Comparison of ENCODE assay signal across 30 cellular contexts in the genomic region with DNA sequence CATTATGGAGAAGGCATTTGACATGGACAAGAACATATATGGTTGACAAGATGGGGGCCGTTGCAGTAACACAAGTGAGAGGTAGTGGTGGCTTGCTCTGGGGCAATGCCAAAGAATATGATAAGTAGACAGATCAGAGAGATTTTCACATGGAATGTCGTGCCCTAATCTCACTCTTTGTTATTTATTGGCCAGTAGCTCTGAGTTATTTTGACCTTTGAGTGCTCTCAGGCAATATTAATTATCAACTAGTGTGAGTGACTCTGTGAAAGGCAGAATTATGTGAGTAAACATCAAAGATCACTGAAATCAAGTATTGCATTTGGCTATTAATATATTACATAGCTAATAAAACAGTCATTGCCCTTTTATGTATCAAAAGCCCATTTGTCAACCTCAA.
"Had no signal": no experiment of that assay in that cellular context is flagged by ENCODE, and none has a peak within 500 bp of the region (broad histone marks: within the 10 kb centered on the region; RNA-seq: fewer than 3 reads in every experiment).

No MANE protein-coding gene starts in this region.

- H3K27me3 Mint-ChIP-seq: activated CD4-positive, alpha-beta memory T cell treated with anti-CD3 and anti-CD28 coated beads for 36 hours; activated CD4-positive, alpha-beta T cell treated with anti-CD3 and anti-CD28 coated beads for 36 hours; activated CD4-positive, alpha-beta T cell treated with anti-CD3 and anti-CD28 coated beads, Interleukin-2, amount 10 ng/mL, durations not matched to agents 24 days and 14 days; activated CD8-positive, alpha-beta memory T cell treated with anti-CD3 and anti-CD28 coated beads, Interleukin-2, amount 10 ng/mL, durations not matched to agents 7 days and 5 days; activated naive CD4-positive, alpha-beta T cell treated with anti-CD3 and anti-CD28 coated beads, Interleukin-2, amount 10 ng/mL, durations not matched to agents 7 days and 5 days; activated naive CD8-positive, alpha-beta T cell treated with anti-CD3 and anti-CD28 coated beads, Interleukin-2, amount 10 ng/mL, durations not matched to agents 7 days and 5 days had no signal

- H3K4me3 ChIP-seq: ascending aorta, breast epithelium, cardiac muscle cell, colonic mucosa, gastrocnemius medialis had no signal

- ATAC-seq: activated CD4-positive, alpha-beta T cell treated with anti-CD3 and anti-CD28 coated beads for 36 hours; activated CD8-positive, alpha-beta memory T cell treated with anti-CD3 and anti-CD28 coated beads, Interleukin-2, amount 10 ng/mL, durations not matched to agents 7 days and 5 days; activated CD8-positive, alpha-beta T cell treated with anti-CD3 and anti-CD28 coated beads, Interleukin-2, amount 10 ng/mL, durations not matched to agents 7 days and 5 days; activated naive CD4-positive, alpha-beta T cell treated with anti-CD3 and anti-CD28 coated beads, Interleukin-2, amount 50 U/mL, for 72 hours; esophagus mucosa; gastrocnemius medialis had no signal

- H3K9me3 Mint-ChIP-seq: activated CD4-positive, alpha-beta memory T cell treated with anti-CD3 and anti-CD28 coated beads for 36 hours; activated CD4-positive, alpha-beta T cell treated with anti-CD3 and anti-CD28 coated beads, Interleukin-2, amount 10 ng/mL, durations not matched to agents 24 days and 14 days; activated naive CD8-positive, alpha-beta T cell treated with anti-CD3 and anti-CD28 coated beads, Interleukin-2, amount 10 ng/mL, durations not matched to agents 7 days and 5 days; activated T-helper 1 cell treated with anti-CD3 and anti-CD28 coated beads, Interleukin-12 subunit alpha, Interleukin-12 subunit beta, Interleukin-2, Interleukin-4 antibody, amounts not matched to agents 30 ng/mL and 10 ng/mL and 1 ng/mL, durations not matched to agents 14 hours and 24 hours and 36 hours; brain had no signal

- H3K36me3 Mint-ChIP-seq: activated CD4-positive, alpha-beta memory T cell treated with anti-CD3 and anti-CD28 coated beads for 36 hours; activated CD8-positive, alpha-beta memory T cell treated with anti-CD3 and anti-CD28 coated beads, Interleukin-2, amount 10 ng/mL, durations not matched to agents 7 days and 5 days; activated naive CD4-positive, alpha-beta T cell treated with anti-CD3 and anti-CD28 coated beads, Interleukin-2, amount 10 ng/mL, durations not matched to agents 7 days and 5 days; activated naive CD4-positive, alpha-beta T cell treated with anti-CD3 and anti-CD28 coated beads, Interleukin-2, amount 50 U/mL, for 72 hours; activated naive CD8-positive, alpha-beta T cell treated with anti-CD3 and anti-CD28 coated beads, Interleukin-2, amount 10 ng/mL, durations not matched to agents 7 days and 5 days; brain had no signal

- H3K9me3 ChIP-seq: ascending aorta, breast epithelium, colonic mucosa, gastrocnemius medialis had no signal

- H3K27ac ChIP-seq: ascending aorta, breast epithelium, cardiac muscle cell, colonic mucosa, gastrocnemius medialis had no signal

- H3K4me1 ChIP-seq: ascending aorta, breast epithelium, colonic mucosa had no signal

- DNase-seq: activated CD4-positive, alpha-beta memory T cell treated with anti-CD3 and anti-CD28 coated beads for 36 hours; activated CD4-positive, alpha-beta T cell treated with anti-CD3 and anti-CD28 coated beads for 36 hours; activated CD4-positive, alpha-beta T cell treated with anti-CD3 and anti-CD28 coated beads, Interleukin-2, amount 10 ng/mL, durations not matched to agents 24 days and 14 days; activated CD4-positive, CD25-positive, alpha-beta regulatory T cell; activated CD4-positive, CD25-positive, alpha-beta regulatory T cell treated with anti-CD3 and anti-CD28 coated beads, Interleukin-2, amount 50 U/mL, for 72 hours; activated CD8-positive, alpha-beta memory T cell treated with anti-CD3 and anti-CD28 coated beads, Interleukin-2, amount 10 ng/mL, durations not matched to agents 7 days and 5 days; activated CD8-positive, alpha-beta memory T cell treated with anti-CD3 and anti-CD28 coated beads, Interleukin-2, amount 50 U/mL, for 4 hours; activated CD8-positive, alpha-beta T cell treated with anti-CD3 and anti-CD28 coated beads, Interleukin-2, amount 10 ng/mL, durations not matched to agents 7 days and 5 days; activated gamma-delta T cell; activated naive CD4-positive, alpha-beta T cell; activated naive CD4-positive, alpha-beta T cell treated with anti-CD3 and anti-CD28 coated beads, Interleukin-2, amount 10 ng/mL, durations not matched to agents 7 days and 5 days; activated naive CD8-positive, alpha-beta T cell treated with anti-CD3 and anti-CD28 coated beads, Interleukin-2, amount 10 ng/mL, durations not matched to agents 7 days and 5 days; activated T-cell treated with anti-CD3 and anti-CD28 coated beads, Interleukin-2, amount 50 U/mL, for 1 hour; activated T-cell treated with anti-CD3 and anti-CD28 coated beads, Interleukin-2, amount 50 U/mL, for 48 hours; central memory CD4-positive, alpha-beta T cell; cerebellar nuclear complex; colonic mucosa; effector CD8-positive, alpha-beta T cell; foreskin fibroblast; gastrocnemius medialis; glutamatergic neuron; T-helper 2 cell had no signal

- H3K27me3 ChIP-seq: ascending aorta, breast epithelium, cardiac muscle cell, colonic mucosa, gastrocnemius medialis had no signal

- FAIRE-seq: endometrium had no signal

- H3K4me3 Mint-ChIP-seq: activated CD4-positive, alpha-beta memory T cell treated with anti-CD3 and anti-CD28 coated beads for 36 hours; activated CD4-positive, alpha-beta T cell treated with anti-CD3 and anti-CD28 coated beads for 36 hours; activated CD4-positive, alpha-beta T cell treated with anti-CD3 and anti-CD28 coated beads, Interleukin-2, amount 10 ng/mL, durations not matched to agents 24 days and 14 days; activated CD8-positive, alpha-beta memory T cell treated with anti-CD3 and anti-CD28 coated beads, Interleukin-2, amount 10 ng/mL, durations not matched to agents 7 days and 5 days; activated CD8-positive, alpha-beta T cell treated with anti-CD3 and anti-CD28 coated beads, Interleukin-2, amount 10 ng/mL, durations not matched to agents 7 days and 5 days; activated naive CD4-positive, alpha-beta T cell treated with anti-CD3 and anti-CD28 coated beads, Interleukin-2, amount 10 ng/mL, durations not matched to agents 7 days and 5 days; activated naive CD8-positive, alpha-beta T cell treated with anti-CD3 and anti-CD28 coated beads, Interleukin-2, amount 10 ng/mL, durations not matched to agents 7 days and 5 days; activated T-helper 1 cell treated with anti-CD3 and anti-CD28 coated beads, Interleukin-12 subunit alpha, Interleukin-12 subunit beta, Interleukin-2, Interleukin-4 antibody, amounts not matched to agents 30 ng/mL and 10 ng/mL and 1 ng/mL, durations not matched to agents 14 hours and 24 hours and 36 hours; brain had no signal

- H3K4me1 Mint-ChIP-seq: activated CD4-positive, alpha-beta T cell treated with anti-CD3 and anti-CD28 coated beads for 36 hours; activated CD4-positive, alpha-beta T cell treated with anti-CD3 and anti-CD28 coated beads, Interleukin-2, amount 10 ng/mL, durations not matched to agents 24 days and 14 days; activated CD8-positive, alpha-beta memory T cell treated with anti-CD3 and anti-CD28 coated beads, Interleukin-2, amount 10 ng/mL, durations not matched to agents 7 days and 5 days; activated naive CD4-positive, alpha-beta T cell treated with anti-CD3 and anti-CD28 coated beads, Interleukin-2, amount 10 ng/mL, durations not matched to agents 7 days and 5 days; activated naive CD8-positive, alpha-beta T cell treated with anti-CD3 and anti-CD28 coated beads, Interleukin-2, amount 10 ng/mL, durations not matched to agents 7 days and 5 days had no signal

- H3K27ac Mint-ChIP-seq: activated CD4-positive, alpha-beta memory T cell treated with anti-CD3 and anti-CD28 coated beads for 36 hours; activated CD4-positive, alpha-beta T cell treated with anti-CD3 and anti-CD28 coated beads for 36 hours; activated CD4-positive, alpha-beta T cell treated with anti-CD3 and anti-CD28 coated beads, Interleukin-2, amount 10 ng/mL, durations not matched to agents 24 days and 14 days; activated CD8-positive, alpha-beta memory T cell treated with anti-CD3 and anti-CD28 coated beads, Interleukin-2, amount 10 ng/mL, durations not matched to agents 7 days and 5 days; activated CD8-positive, alpha-beta T cell treated with anti-CD3 and anti-CD28 coated beads, Interleukin-2, amount 10 ng/mL, durations not matched to agents 7 days and 5 days; activated naive CD4-positive, alpha-beta T cell treated with anti-CD3 and anti-CD28 coated beads, Interleukin-2, amount 10 ng/mL, durations not matched to agents 7 days and 5 days; activated naive CD4-positive, alpha-beta T cell treated with anti-CD3 and anti-CD28 coated beads, Interleukin-2, amount 50 U/mL, for 72 hours; activated naive CD8-positive, alpha-beta T cell treated with anti-CD3 and anti-CD28 coated beads, Interleukin-2, amount 10 ng/mL, durations not matched to agents 7 days and 5 days; activated T-helper 1 cell treated with anti-CD3 and anti-CD28 coated beads, Interleukin-12 subunit alpha, Interleukin-12 subunit beta, Interleukin-2, Interleukin-4 antibody, amounts not matched to agents 30 ng/mL and 10 ng/mL and 1 ng/mL, durations not matched to agents 14 hours and 24 hours and 36 hours; brain had no signal

- H3K36me3 ChIP-seq: ascending aorta, breast epithelium, cardiac muscle cell, colonic mucosa, gastrocnemius medialis had no signal
